ENCODE assay signal across 1 cellular context in the genomic region with DNA sequence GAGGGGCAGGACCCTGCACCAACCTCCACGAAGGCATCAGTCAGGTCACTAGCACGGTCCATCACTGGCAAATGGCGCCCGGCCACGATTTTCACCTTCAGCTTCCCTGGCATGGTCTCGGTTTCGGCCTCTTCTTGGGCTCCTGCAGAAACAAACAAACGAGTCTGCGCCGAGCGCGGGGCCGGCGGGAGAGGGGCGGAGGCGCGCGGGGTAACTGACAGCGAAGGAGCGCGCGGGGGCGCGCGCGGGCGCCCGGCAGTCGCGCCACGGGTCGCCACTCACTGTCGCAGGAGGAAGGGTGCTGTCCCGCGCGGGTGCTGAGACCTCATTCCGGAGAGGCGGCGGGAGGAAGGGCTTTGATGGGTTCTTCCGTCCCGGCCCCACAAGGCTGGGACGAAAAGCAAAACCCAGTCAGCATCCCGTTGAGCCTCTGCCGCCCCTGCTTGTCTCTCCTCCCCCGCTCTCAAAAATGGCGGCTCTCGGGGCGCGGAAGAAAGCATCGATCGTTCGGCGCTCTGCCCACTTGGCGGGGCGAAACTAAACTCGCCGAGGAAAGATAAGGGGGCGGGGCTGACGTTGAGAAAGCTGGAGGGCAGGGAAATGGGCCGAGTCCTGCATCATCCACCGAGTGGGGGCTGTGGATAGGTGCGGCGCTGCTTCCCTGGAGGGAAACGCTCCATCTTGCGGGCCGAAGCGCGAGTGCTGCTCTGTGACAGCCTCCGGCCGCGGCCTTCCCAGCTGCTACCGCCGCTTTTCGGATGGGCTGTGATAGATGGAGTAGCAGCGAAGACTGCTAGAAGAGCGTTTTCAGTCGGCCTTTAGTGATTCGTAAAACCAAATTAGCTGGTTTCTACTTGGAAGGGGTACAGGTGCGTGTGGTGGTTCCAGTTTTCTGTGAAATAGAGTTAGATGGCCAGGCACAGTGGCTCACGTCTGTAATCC.
A peak's percentile ranks its signal among the peaks of the same experiment; 100 is the strongest.
TF ChIP-seq lines count a peak whose summit lies in the region.

A gene with protein sequence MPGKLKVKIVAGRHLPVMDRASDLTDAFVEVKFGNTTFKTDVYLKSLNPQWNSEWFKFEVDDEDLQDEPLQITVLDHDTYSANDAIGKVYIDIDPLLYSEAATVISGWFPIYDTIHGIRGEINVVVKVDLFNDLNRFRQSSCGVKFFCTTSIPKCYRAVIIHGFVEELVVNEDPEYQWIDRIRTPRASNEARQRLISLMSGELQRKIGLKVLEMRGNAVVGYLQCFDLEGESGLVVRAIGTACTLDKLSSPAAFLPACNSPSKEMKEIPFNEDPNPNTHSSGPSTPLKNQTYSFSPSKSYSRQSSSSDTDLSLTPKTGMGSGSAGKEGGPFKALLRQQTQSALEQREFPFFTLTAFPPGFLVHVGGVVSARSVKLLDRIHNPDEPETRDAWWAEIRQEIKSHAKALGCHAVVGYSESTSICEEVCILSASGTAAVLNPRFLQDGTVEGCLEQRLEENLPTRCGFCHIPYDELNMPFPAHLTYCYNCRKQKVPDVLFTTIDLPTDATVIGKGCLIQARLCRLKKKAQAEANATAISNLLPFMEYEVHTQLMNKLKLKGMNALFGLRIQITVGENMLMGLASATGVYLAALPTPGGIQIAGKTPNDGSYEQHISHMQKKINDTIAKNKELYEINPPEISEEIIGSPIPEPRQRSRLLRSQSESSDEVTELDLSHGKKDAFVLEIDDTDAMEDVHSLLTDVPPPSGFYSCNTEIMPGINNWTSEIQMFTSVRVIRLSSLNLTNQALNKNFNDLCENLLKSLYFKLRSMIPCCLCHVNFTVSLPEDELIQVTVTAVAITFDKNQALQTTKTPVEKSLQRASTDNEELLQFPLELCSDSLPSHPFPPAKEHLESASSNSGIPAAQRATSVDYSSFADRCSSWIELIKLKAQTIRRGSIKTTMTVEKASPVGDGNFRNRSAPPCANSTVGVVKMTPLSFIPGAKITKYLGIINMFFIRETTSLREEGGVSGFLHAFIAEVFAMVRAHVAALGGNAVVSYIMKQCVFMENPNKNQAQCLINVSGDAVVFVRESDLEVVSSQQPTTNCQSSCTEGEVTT (minus strand): TSS at position 505 of the 942 bp plus-strand sequence. CDS start 392 bp downstream, at position 113.

TF ChIP-seq in HepG2, 621 proteins besides CTCF, POLR2A, EP300 and RAD21 (continued from another document):
- TF ChIP-seq, protein P1, sequence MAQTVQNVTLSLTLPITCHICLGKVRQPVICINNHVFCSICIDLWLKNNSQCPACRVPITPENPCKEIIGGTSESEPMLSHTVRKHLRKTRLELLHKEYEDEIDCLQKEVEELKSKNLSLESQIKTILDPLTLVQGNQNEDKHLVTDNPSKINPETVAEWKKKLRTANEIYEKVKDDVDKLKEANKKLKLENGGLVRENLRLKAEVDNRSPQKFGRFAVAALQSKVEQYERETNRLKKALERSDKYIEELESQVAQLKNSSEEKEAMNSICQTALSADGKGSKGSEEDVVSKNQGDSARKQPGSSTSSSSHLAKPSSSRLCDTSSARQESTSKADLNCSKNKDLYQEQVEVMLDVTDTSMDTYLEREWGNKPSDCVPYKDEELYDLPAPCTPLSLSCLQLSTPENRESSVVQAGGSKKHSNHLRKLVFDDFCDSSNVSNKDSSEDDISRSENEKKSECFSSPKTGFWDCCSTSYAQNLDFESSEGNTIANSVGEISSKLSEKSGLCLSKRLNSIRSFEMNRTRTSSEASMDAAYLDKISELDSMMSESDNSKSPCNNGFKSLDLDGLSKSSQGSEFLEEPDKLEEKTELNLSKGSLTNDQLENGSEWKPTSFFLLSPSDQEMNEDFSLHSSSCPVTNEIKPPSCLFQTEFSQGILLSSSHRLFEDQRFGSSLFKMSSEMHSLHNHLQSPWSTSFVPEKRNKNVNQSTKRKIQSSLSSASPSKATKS (CRISPR knock-in tag; IDR thresholded peaks at IDR 0.05) = 0 out of 2 replicates have a peak, but pooled peaks have one; percentile 59
- TF ChIP-seq ZNF546 (CRISPR knock-in tag; conservative IDR thresholded peaks at IDR 0.05) (0 out of 2 replicates have a peak, but pooled peaks have one; percentile 5), SP1 (IDR thresholded peaks at IDR 0.05) (no peak), SP1 (CRISPR knock-in tag; IDR thresholded peaks at IDR 0.05) (peak; percentile 91), FOXP1 (IDR thresholded peaks at IDR 0.05) (no peak), FOXP1 (CRISPR knock-in tag; IDR thresholded peaks at IDR 0.05) (peak; percentile 19; the same call in 1 of the 2 replicates), ZNF337 (CRISPR knock-in tag; IDR thresholded peaks at IDR 0.05; ENCODE audit: borderline replicate concordance, low read depth) (0 out of 2 replicates have a peak, but pooled peaks have one; percentile 28), ZFP90 (CRISPR knock-in tag; IDR thresholded peaks at IDR 0.05; ENCODE audit: borderline replicate concordance) (peak; percentile 99), IRF2 (CRISPR knock-in tag; IDR thresholded peaks at IDR 0.05) (peak; percentile 93), PHF5A (CRISPR knock-in tag; IDR thresholded peaks at IDR 0.05; ENCODE audit: low read depth, unreplicated experiment) (peak; percentile 88), ZNF543 (CRISPR knock-in tag; IDR thresholded peaks at IDR 0.05) (peak; percentile 34; the same call in 1 of the 2 replicates), BRD4 (CRISPR knock-in tag; IDR thresholded peaks at IDR 0.05) (peak; percentile 87), ZNF350 (CRISPR knock-in tag; IDR thresholded peaks at IDR 0.05; ENCODE audit: borderline replicate concordance, low read depth) (peak; percentile 80; the same call in 1 of the 2 replicates), NFATC3 (CRISPR knock-in tag; IDR thresholded peaks at IDR 0.05) (0 out of 2 replicates have a peak, but pooled peaks have one; percentile 28), TCF7L2 (IDR thresholded peaks at IDR 0.05; ENCODE audit: low read depth, low read length) (no peak), ZEB1 (IDR thresholded peaks at IDR 0.05; ENCODE audit: insufficient replicate concordance, low read depth) (no peak), WIZ (CRISPR knock-in tag; IDR thresholded peaks at IDR 0.05) (0 out of 2 replicates have a peak, but pooled peaks have one; percentile 33), SP5 (CRISPR knock-in tag; IDR thresholded peaks at IDR 0.05; ENCODE audit: borderline replicate concordance, low read depth) (peak; percentile 85), TRIM24 (CRISPR knock-in tag; IDR thresholded peaks at IDR 0.05) (no peak), DR1 (CRISPR knock-in tag; IDR thresholded peaks at IDR 0.05) (peak; percentile 83), NFKBIZ (CRISPR knock-in tag; IDR thresholded peaks at IDR 0.05) (peak; percentile 79; the same call in 1 of the 2 replicates), ZKSCAN8 (CRISPR knock-in tag; IDR thresholded peaks at IDR 0.05; ENCODE audit: borderline replicate concordance) (0 out of 2 replicates have a peak, but pooled peaks have one; percentile 22), HIVEP1 (CRISPR knock-in tag; IDR thresholded peaks at IDR 0.05) (peak; percentile 74), ZBTB38 (CRISPR knock-in tag; IDR thresholded peaks at IDR 0.05) (peak; percentile 46; the same call in 1 of the 2 replicates), GABPB1 (CRISPR knock-in tag; IDR thresholded peaks at IDR 0.05) (peak; percentile 81), ATRX (CRISPR knock-in tag; IDR thresholded peaks at IDR 0.05; ENCODE audit: borderline replicate concordance) (no peak), ELF3 (CRISPR knock-in tag; IDR thresholded peaks at IDR 0.05) (peak; percentile 83; the same call in 1 of the 2 replicates), ZNF709 (CRISPR knock-in tag; IDR thresholded peaks at IDR 0.05) (peak; percentile 70; the same call in 1 of the 2 replicates), ZIK1 (CRISPR knock-in tag; IDR thresholded peaks at IDR 0.05; ENCODE audit: borderline replicate concordance, low read depth) (0 out of 2 replicates have a peak, but pooled peaks have one; percentile 43), ZSCAN9 (CRISPR knock-in tag; IDR thresholded peaks at IDR 0.05; ENCODE audit: borderline replicate concordance) (peak; percentile 54; the same call in 1 of the 2 replicates), KDM2A (CRISPR knock-in tag; IDR thresholded peaks at IDR 0.05; ENCODE audit: borderline replicate concordance, low read depth) (peak; percentile 95)
- TF ChIP-seq, protein P2, sequence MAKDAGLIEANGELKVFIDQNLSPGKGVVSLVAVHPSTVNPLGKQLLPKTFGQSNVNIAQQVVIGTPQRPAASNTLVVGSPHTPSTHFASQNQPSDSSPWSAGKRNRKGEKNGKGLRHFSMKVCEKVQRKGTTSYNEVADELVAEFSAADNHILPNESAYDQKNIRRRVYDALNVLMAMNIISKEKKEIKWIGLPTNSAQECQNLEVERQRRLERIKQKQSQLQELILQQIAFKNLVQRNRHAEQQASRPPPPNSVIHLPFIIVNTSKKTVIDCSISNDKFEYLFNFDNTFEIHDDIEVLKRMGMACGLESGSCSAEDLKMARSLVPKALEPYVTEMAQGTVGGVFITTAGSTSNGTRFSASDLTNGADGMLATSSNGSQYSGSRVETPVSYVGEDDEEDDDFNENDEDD (CRISPR knock-in tag; IDR thresholded peaks at IDR 0.05; ENCODE audit: borderline replicate concordance) = peak; percentile 91; the same call in 1 of the 2 replicates
- TF ChIP-seq, protein P3, sequence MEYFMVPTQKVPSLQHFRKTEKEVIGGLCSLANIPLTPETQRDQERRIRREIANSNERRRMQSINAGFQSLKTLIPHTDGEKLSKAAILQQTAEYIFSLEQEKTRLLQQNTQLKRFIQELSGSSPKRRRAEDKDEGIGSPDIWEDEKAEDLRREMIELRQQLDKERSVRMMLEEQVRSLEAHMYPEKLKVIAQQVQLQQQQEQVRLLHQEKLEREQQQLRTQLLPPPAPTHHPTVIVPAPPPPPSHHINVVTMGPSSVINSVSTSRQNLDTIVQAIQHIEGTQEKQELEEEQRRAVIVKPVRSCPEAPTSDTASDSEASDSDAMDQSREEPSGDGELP (IDR thresholded peaks at IDR 0.05; ENCODE audit: borderline replicate concordance, low read depth) = peak; percentile 76
- TF ChIP-seq, protein P4, sequence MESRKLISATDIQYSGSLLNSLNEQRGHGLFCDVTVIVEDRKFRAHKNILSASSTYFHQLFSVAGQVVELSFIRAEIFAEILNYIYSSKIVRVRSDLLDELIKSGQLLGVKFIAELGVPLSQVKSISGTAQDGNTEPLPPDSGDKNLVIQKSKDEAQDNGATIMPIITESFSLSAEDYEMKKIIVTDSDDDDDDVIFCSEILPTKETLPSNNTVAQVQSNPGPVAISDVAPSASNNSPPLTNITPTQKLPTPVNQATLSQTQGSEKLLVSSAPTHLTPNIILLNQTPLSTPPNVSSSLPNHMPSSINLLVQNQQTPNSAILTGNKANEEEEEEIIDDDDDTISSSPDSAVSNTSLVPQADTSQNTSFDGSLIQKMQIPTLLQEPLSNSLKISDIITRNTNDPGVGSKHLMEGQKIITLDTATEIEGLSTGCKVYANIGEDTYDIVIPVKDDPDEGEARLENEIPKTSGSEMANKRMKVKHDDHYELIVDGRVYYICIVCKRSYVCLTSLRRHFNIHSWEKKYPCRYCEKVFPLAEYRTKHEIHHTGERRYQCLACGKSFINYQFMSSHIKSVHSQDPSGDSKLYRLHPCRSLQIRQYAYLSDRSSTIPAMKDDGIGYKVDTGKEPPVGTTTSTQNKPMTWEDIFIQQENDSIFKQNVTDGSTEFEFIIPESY (CRISPR knock-in tag; IDR thresholded peaks at IDR 0.05) = 0 out of 2 replicates have a peak, but pooled peaks have one; percentile 42
- TF ChIP-seq, protein P5, sequence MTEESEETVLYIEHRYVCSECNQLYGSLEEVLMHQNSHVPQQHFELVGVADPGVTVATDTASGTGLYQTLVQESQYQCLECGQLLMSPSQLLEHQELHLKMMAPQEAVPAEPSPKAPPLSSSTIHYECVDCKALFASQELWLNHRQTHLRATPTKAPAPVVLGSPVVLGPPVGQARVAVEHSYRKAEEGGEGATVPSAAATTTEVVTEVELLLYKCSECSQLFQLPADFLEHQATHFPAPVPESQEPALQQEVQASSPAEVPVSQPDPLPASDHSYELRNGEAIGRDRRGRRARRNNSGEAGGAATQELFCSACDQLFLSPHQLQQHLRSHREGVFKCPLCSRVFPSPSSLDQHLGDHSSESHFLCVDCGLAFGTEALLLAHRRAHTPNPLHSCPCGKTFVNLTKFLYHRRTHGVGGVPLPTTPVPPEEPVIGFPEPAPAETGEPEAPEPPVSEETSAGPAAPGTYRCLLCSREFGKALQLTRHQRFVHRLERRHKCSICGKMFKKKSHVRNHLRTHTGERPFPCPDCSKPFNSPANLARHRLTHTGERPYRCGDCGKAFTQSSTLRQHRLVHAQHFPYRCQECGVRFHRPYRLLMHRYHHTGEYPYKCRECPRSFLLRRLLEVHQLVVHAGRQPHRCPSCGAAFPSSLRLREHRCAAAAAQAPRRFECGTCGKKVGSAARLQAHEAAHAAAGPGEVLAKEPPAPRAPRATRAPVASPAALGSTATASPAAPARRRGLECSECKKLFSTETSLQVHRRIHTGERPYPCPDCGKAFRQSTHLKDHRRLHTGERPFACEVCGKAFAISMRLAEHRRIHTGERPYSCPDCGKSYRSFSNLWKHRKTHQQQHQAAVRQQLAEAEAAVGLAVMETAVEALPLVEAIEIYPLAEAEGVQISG (CRISPR knock-in tag; IDR thresholded peaks at IDR 0.05) = peak; percentile 90
- TF ChIP-seq, protein P6, sequence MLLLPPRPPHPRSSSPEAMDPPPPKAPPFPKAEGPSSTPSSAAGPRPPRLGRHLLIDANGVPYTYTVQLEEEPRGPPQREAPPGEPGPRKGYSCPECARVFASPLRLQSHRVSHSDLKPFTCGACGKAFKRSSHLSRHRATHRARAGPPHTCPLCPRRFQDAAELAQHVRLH (CRISPR knock-in tag; IDR thresholded peaks at IDR 0.05; ENCODE audit: borderline replicate concordance, low read depth) = peak; percentile 55; the same call in 1 of the 2 replicates
- TF ChIP-seq, protein P7, sequence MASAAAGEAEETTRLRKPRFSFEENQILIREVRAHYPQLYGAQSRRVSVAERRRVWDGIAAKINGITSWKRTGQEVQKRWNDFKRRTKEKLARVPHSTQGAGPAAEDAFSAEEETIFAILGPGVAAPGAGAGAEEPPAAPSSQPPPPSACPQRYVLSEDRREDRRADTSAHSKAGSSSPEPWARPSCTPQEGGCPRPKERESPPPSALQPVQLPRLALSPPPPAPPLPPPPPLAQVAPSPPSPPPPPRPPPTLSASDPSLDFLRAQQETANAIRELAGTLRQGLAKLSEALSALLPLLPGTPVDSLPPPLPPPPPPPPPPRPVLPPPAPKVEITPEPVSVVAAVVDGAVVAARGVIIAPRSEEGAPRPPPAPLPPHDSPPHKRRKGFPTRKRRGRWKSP (CRISPR knock-in tag; IDR thresholded peaks at IDR 0.05) = peak; percentile 90
- TF ChIP-seq, protein P8, sequence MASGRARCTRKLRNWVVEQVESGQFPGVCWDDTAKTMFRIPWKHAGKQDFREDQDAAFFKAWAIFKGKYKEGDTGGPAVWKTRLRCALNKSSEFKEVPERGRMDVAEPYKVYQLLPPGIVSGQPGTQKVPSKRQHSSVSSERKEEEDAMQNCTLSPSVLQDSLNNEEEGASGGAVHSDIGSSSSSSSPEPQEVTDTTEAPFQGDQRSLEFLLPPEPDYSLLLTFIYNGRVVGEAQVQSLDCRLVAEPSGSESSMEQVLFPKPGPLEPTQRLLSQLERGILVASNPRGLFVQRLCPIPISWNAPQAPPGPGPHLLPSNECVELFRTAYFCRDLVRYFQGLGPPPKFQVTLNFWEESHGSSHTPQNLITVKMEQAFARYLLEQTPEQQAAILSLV (CRISPR knock-in tag; IDR thresholded peaks at IDR 0.05; ENCODE audit: borderline replicate concordance) = peak; percentile 74
- TF ChIP-seq, protein P9, sequence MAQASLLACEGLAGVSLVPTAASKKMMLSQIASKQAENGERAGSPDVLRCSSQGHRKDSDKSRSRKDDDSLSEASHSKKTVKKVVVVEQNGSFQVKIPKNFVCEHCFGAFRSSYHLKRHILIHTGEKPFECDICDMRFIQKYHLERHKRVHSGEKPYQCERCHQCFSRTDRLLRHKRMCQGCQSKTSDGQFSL (CRISPR knock-in tag; IDR thresholded peaks at IDR 0.05) = peak; percentile 71
